In genomic region chr6:44131880-44132279, GRCh38 we compare ENCODE assay signal across 20 cellular contexts. TPM values are rescaled to one million over a fixed set of nuclear protein-coding genes. Genes with fewer than 3 reads are reported as not detected.
A peak's percentile ranks its signal among the peaks of the same experiment; 100 is the strongest.
DNase-seq lines count a peak whose midpoint lies in the region; ATAC-seq and TF ChIP-seq lines count a peak whose summit lies in the region.
"Had no signal": no experiment of that assay in that cellular context is flagged by ENCODE, and none has a peak within 500 bp of the region (broad histone marks: within the 10 kb centered on the region; RNA-seq: fewer than 3 reads in every experiment).

No MANE protein-coding gene starts in this region.

- H3K4me2 ChIP-seq in mesenchymal stem cell (ENCODE audit: low read length, poor library complexity, severe bottlenecking): no peak overlapping the region

- H2BK12ac ChIP-seq in mesenchymal stem cell (ENCODE audit: low read length in 2 of 2): peak overlapping the region in 1 of 2 experiments; percentile 2

- peaks cover 20% of the 10 kb centered on the region for H3K4me1 ChIP-seq in mesenchymal stem cell (ENCODE audit: control insufficient read depth, insufficient read depth, low read depth, low read length)

- peaks cover 2% of the 10 kb centered on the region for H3K36me3 Mint-ChIP-seq in T-helper 17 cell (ENCODE audit: low read depth)
- H3K36me3 Mint-ChIP-seq: activated naive CD8-positive, alpha-beta T cell treated with anti-CD3 and anti-CD28 coated beads for 36 hours had no signal

- no peak overlapping the region for H3K27ac ChIP-seq in mesenchymal stem cell (ENCODE audit: low read length, poor library complexity, severe bottlenecking)

- peak overlapping the region in 1 of 2 experiments; percentile 2 for H3K23ac ChIP-seq in mesenchymal stem cell (ENCODE audit: low read length in 2 of 2)

- H2BK15ac ChIP-seq in mesenchymal stem cell (ENCODE audit: low read depth, poor library complexity, severe bottlenecking): peak overlapping the region; percentile 55

- peak overlapping the region; percentile 21 for H3K4me3 Mint-ChIP-seq in T-helper 17 cell
- H3K4me3 Mint-ChIP-seq: activated naive CD8-positive, alpha-beta T cell treated with anti-CD3 and anti-CD28 coated beads for 36 hours; central memory CD8-positive, alpha-beta T cell; HFFc6 had no signal

- H2AK5ac ChIP-seq in mesenchymal stem cell (ENCODE audit: low read length, severe bottlenecking): no peak overlapping the region

- no peak overlapping the region for H2BK120ac ChIP-seq in mesenchymal stem cell (ENCODE audit: low read depth, low read length)

- no peak overlapping the region for H3K4me3 ChIP-seq in mesenchymal stem cell (ENCODE audit: insufficient read depth in 1 of 2, low read depth in 1 of 2, low read length in 2 of 2)

- ATAC-seq in T-helper 17 cell: no peak
- ATAC-seq in omental fat pad (ENCODE audit: low FRiP score): no peak
- no peak for ATAC-seq in HG03159 (IDR thresholded peaks at IDR 0.05; ENCODE audit: unreplicated experiment)
- ATAC-seq: PC-3 had no signal

- no peak overlapping the region for H4K91ac ChIP-seq in mesenchymal stem cell (ENCODE audit: low read length)

- no peak overlapping the region for H4K8ac ChIP-seq in mesenchymal stem cell (ENCODE audit: low read length)

- no peak overlapping the region for H3K14ac ChIP-seq in mesenchymal stem cell (ENCODE audit: low read length in 2 of 2)

- no peak overlapping the region for H3K9ac ChIP-seq in mesenchymal stem cell (ENCODE audit: low read length)

- no peaks in the 10 kb centered on the region for H3K27me3 ChIP-seq in mesenchymal stem cell (ENCODE audit: control insufficient read depth in 1 of 2, insufficient read depth in 1 of 2, low read length in 2 of 2)

- no peak overlapping the region for H3K27ac Mint-ChIP-seq in T-helper 17 cell
- H3K27ac Mint-ChIP-seq: activated naive CD8-positive, alpha-beta T cell treated with anti-CD3 and anti-CD28 coated beads for 36 hours had no signal

- H3K36me3 ChIP-seq in mesenchymal stem cell (ENCODE audit: control insufficient read depth in 1 of 2, insufficient read depth in 2 of 2, low read depth in 1 of 2, low read length in 2 of 2): peaks cover 21 to 36% of the 10 kb centered on the region in 2 experiments

- H2BK5ac ChIP-seq in mesenchymal stem cell (ENCODE audit: low read depth, low read length, poor library complexity, severe bottlenecking): no peak overlapping the region

- no peak overlapping the region for H3K4ac ChIP-seq in mesenchymal stem cell (ENCODE audit: low read depth in 1 of 2, low read length in 2 of 2)

- H3K9me3 ChIP-seq in T-helper 17 cell (ENCODE audit: control insufficient read depth, low read length, poor library complexity, severe bottlenecking) (no peaks in the 10 kb centered on the region), mesenchymal stem cell (ENCODE audit: control insufficient read depth, low read length) (no peaks in the 10 kb centered on the region)

- peaks cover 50% of the 10 kb centered on the region for H3K79me1 ChIP-seq in mesenchymal stem cell (replicated peaks; ENCODE audit: low read length, poor library complexity, severe bottlenecking)

- no peak overlapping the region for H2AFZ ChIP-seq in mesenchymal stem cell (ENCODE audit: low read depth, low read length)

- H3K4me1 Mint-ChIP-seq in T-helper 17 cell: peaks cover 23% of the 10 kb centered on the region

- no peaks in the 10 kb centered on the region for H3K27me3 Mint-ChIP-seq in T-helper 17 cell
- H3K27me3 Mint-ChIP-seq: activated naive CD8-positive, alpha-beta T cell treated with anti-CD3 and anti-CD28 coated beads for 36 hours; central memory CD8-positive, alpha-beta T cell had no signal

- 72% methylated on average over 1 of the region's 2 CpGs for WGBS in mesenchymal stem cell

- DNase-seq in COLO668 (lab: John Stamatoyannopoulos, UW; ENCODE audit: unreplicated experiment) (peak; percentile 22), NCI-H1105 (lab: John Stamatoyannopoulos, UW) (peak; percentile 8), T-helper 17 cell (no peak), mesenchymal stem cell (no peak), omental fat pad (ENCODE audit: low spot score) (no peak), putamen (ENCODE audit: low spot score) (no peak), OCI-M2 (lab: John Stamatoyannopoulos, UW; ENCODE audit: unreplicated experiment) (no peak)
- DNase-seq: activated CD4-positive, CD25-positive, alpha-beta regulatory T cell treated with anti-CD3 and anti-CD28 coated beads, Interleukin-2, amount 50 U/mL, for 72 hours; activated naive CD8-positive, alpha-beta T cell treated with anti-CD3 and anti-CD28 coated beads for 36 hours; activated T-cell treated with anti-CD3 and anti-CD28 coated beads for 4 hours; C1 segment of cervical spinal cord; HFFc6; Karpas-422; NCI-H2227 treated with DMSO at 0.1 percent for 48 hours; PC-3; trophoblast cell had no signal

- no peak overlapping the region for H3K18ac ChIP-seq in mesenchymal stem cell (ENCODE audit: low read depth in 1 of 2, low read length in 2 of 2)

- TF ChIP-seq CTCF in omental fat pad (IDR thresholded peaks at IDR 0.05): no peak

RNA-seq across cellular contexts. Expression of gene TMEM63B, which starts 4.5 kb away (rescaled TPM):
- total RNA-seq in T-helper 17 cell (10 to 100 TPM; 25.6 to 27.1 TPM), omental fat pad (10 to 100 TPM; 17.0 to 23.4 (median 20.6) TPM)
- polyA plus RNA-seq in mesenchymal stem cell (2013, experiment 1 of 2): 28.7 TPM
- 27.8 TPM for polyA plus RNA-seq in mesenchymal stem cell (2013, experiment 2 of 2)

RNA-seq across cellular contexts. Expression of gene MRPL14, which starts 4.6 kb away (rescaled TPM):
- total RNA-seq in T-helper 17 cell: 10 to 100 TPM; 13.2 to 13.7 TPM
- 59.8 TPM for polyA plus RNA-seq in mesenchymal stem cell (2013, experiment 1 of 2)
- polyA plus RNA-seq in mesenchymal stem cell (2013, experiment 2 of 2): 63.5 TPM
- total RNA-seq in omental fat pad: 10 to 100 TPM; 29.2 to 36.3 (median 35.5) TPM

RNA-seq across cellular contexts. Expression of gene CAPN11, which starts 26.7 kb away (rescaled TPM):
- 1 to 10 TPM in 1 of 2 donors, under 1 TPM in 1; 0.26 to 1.0 TPM for total RNA-seq in T-helper 17 cell
- not detected for polyA plus RNA-seq in mesenchymal stem cell (2013, experiment 1 of 2)
- not detected for polyA plus RNA-seq in mesenchymal stem cell (2013, experiment 2 of 2)
- total RNA-seq in omental fat pad: 1 to 10 TPM in 3 of 4 donors, under 1 TPM in 1; 0.09 to 8.4 (median 3.3) TPM
- total RNA-seq: G401, HFFc6, PC-3 had no signal
- polyA plus RNA-seq: keratinocyte had no signal

Comparison
In these comparisons a context has a peak if more than half of its experiments do, and no peak if none do; other contexts are left out.
1. DNase-seq: peak in COLO668 (single experiment) and NCI-H1105 (single experiment); none in T-helper 17 cell (0 of 3), mesenchymal stem cell (single experiment), omental fat pad (single experiment), putamen (single experiment) and OCI-M2 (single experiment).